8 cellular contexts compared by ENCODE assay signal in the genomic region with DNA sequence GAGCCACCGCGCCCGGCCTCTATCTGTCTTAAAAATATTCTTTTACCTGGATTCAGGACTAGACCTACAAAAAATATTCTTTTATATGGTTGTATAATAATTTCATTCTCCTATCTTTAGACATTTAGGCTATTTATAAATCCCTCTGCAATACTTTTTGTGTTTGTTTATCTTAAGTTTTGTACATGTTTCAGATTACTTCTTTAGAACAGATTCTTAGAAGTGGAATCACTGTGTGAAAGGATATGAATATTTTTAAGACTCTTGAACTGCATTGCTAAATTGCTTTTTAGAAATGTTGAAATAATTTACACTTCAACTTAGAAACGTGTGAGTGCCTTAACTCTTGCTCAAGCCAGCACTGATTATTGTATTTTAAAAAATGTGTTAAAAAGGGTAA.
"Had no signal": no experiment of that assay in that cellular context is flagged by ENCODE, and none has a peak within 500 bp of the region (broad histone marks: within the 10 kb centered on the region; RNA-seq: fewer than 3 reads in every experiment).

No MANE protein-coding gene starts in this region.

- H3K4me3 ChIP-seq: GM23338 had no signal

- ATAC-seq: GM23338 had no signal

- H3K27ac Mint-ChIP-seq: GM23338, IgD-negative memory B cell had no signal

- H3K4me1 Mint-ChIP-seq: IgD-negative memory B cell had no signal

- H3K9me3 Mint-ChIP-seq: GM23338, H9, IgD-negative memory B cell had no signal

- H3K27me3 Mint-ChIP-seq: IgD-negative memory B cell had no signal

- FAIRE-seq: H1, H54, HTR-8/SVneo had no signal

- H3K4me3 Mint-ChIP-seq: GM23338, H9, IgD-negative memory B cell had no signal

- DNase-seq: H9, HCEC 1CT, KG1 had no signal

- H3K4me2 ChIP-seq: GM23338 had no signal

- H2AFZ ChIP-seq: GM23338 had no signal
